Comparison of ENCODE assay signal across 16 cellular contexts in the genomic region with DNA sequence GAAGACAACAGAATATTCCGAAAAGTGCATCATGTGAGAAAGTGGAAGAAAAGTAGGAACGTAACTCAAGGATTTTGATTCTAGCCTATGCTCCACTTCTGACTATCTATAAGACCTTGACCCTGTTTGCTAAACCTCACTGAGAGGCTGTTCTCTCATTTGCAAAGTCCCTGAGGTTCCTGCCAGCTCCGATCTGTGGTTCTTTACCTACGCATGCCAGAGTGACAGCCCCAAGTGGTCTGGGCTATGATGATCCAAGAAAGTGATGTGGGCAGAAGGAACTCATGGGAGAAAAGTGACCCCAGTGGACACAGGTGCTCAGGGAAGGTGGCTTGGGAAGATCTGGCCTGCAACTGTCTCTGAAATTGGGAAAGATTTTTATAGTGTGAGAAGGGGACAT.
"Had no signal": no experiment of that assay in that cellular context is flagged by ENCODE, and none has a peak within 500 bp of the region (broad histone marks: within the 10 kb centered on the region; RNA-seq: fewer than 3 reads in every experiment).

No MANE protein-coding gene starts in this region.

- H3K27ac ChIP-seq: coronary artery, dorsolateral prefrontal cortex, esophagus muscularis mucosa, foreskin keratinocyte, gastroesophageal sphincter, heart right ventricle, left lung, lower lobe of right lung had no signal

- H3K9me3 ChIP-seq: left lung had no signal

- H3K4me3 ChIP-seq: coronary artery, dorsolateral prefrontal cortex, esophagus muscularis mucosa, gastroesophageal sphincter, heart right ventricle, left lung, lower lobe of right lung, mucosa of descending colon had no signal

- H3K27me3 ChIP-seq: esophagus muscularis mucosa, gastroesophageal sphincter, heart right ventricle, left lung had no signal

- ATAC-seq: foreskin keratinocyte, gastroesophageal sphincter, left lung, lower lobe of right lung, mucosa of descending colon had no signal

- H3K36me3 ChIP-seq: esophagus muscularis mucosa, gastroesophageal sphincter, heart right ventricle, left lung, lower lobe of right lung had no signal

- H3K4me1 ChIP-seq: esophagus muscularis mucosa, foreskin keratinocyte, gastroesophageal sphincter, left lung, lower lobe of right lung had no signal

- DNase-seq: dermis blood vessel endothelial cell; dorsolateral prefrontal cortex; effector CD4-positive, alpha-beta T cell; effector memory CD4-positive, alpha-beta T cell; foreskin keratinocyte; hippocampal formation; left cardiac atrium; left lung; lower lobe of right lung; mesenchymal stem cell; mucosa of descending colon; naive B cell had no signal
